Comparison of ENCODE assay signal across 1 cellular context in genomic region chr3:31055757-31056156, GRCh38.
TF ChIP-seq lines count a peak whose summit lies in the region.

No MANE protein-coding gene starts in this region.

TF ChIP-seq in WTC11, 78 proteins besides CTCF, POLR2A, EP300 and RAD21 (continued from another document):
- TF ChIP-seq ATF3 (CRISPR knock-in tag; conservative IDR thresholded peaks at IDR 0.05) (no peak), NFATC4 (CRISPR knock-in tag; IDR thresholded peaks at IDR 0.05) (no peak), JUN (CRISPR knock-in tag; IDR thresholded peaks at IDR 0.05) (no peak), AFF4 (CRISPR knock-in tag; IDR thresholded peaks at IDR 0.05; ENCODE audit: borderline replicate concordance) (no peak), FOXK1 (CRISPR knock-in tag; IDR thresholded peaks at IDR 0.05) (no peak), ZNF671 (CRISPR knock-in tag; IDR thresholded peaks at IDR 0.05) (no peak), NR2C2 (CRISPR knock-in tag; IDR thresholded peaks at IDR 0.05) (no peak)
